1 cellular context compared by ENCODE assay signal in the genomic region with DNA sequence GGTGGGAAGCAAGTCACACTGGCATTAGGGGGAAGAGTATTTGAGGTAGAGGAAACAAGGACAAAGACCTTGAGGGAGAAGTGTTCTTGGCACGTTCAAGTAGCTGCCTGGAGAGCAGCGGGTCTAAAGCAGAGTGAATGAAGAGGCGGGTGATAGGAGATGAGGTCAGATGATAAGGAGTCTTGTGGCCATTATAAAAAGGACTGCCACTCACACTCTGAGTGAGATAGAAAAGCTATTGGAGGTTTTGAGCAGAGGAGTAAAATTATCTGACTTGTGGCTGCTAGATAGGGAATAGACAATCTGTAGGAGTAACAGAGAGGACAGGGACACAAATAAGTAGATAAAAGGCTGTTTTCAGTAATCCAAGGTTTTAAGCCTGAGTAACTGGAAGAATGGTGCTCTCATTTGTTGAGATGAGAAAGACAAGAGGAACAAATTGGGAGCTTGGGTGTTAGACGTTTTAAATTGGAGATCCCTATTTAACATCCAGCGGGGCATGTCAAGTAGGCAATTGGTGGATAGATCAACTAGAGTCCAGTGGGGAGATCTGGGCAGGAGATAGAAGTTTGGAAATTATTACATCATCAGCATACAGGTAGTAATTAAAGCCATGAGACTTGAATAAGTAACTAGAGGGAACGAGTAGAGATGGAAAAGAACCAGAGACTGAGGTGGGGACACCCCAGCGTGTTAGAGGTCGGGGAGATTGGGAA.
TF ChIP-seq lines count a peak whose summit lies in the region.

No MANE protein-coding gene starts in this region.

TF ChIP-seq in K562, 482 proteins besides CTCF, POLR2A, EP300 and RAD21 (continued from another document and continues in another):
- TF ChIP-seq, protein P1, sequence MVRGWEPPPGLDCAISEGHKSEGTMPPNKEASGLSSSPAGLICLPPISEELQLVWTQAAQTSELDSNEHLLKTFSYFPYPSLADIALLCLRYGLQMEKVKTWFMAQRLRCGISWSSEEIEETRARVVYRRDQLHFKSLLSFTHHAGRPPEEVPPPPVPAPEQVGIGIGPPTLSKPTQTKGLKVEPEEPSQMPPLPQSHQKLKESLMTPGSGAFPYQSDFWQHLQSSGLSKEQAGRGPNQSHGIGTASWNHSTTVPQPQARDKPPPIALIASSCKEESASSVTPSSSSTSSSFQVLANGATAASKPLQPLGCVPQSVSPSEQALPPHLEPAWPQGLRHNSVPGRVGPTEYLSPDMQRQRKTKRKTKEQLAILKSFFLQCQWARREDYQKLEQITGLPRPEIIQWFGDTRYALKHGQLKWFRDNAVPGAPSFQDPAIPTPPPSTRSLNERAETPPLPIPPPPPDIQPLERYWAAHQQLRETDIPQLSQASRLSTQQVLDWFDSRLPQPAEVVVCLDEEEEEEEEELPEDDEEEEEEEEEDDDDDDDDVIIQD (CRISPR knock-in tag; IDR thresholded peaks at IDR 0.05), result no peak
- peak in 1 of 2 experiments; percentile 90; a peak in 2 of 4 replicates for TF ChIP-seq RCOR1 (IDR thresholded peaks at IDR 0.05; ENCODE audit: borderline replicate concordance in 1 of 2, low read depth in 2 of 2, low read length in 2 of 2)
- peak; percentile 41; the same call in 1 of the 2 replicates for TF ChIP-seq CXXC5 (CRISPR knock-in tag; IDR thresholded peaks at IDR 0.05)
- TF ChIP-seq DPF2 (IDR thresholded peaks at IDR 0.05), result peak; percentile 41; the same call in 1 of the 2 replicates
- TF ChIP-seq TCF3 (CRISPR knock-in tag; IDR thresholded peaks at IDR 0.05), result 0 out of 2 replicates have a peak, but pooled peaks have one; percentile 10
- no peak for TF ChIP-seq PRMT5 (CRISPR knock-in tag; IDR thresholded peaks at IDR 0.05)
- TF ChIP-seq MTA1 (IDR thresholded peaks at IDR 0.05; ENCODE audit: borderline replicate concordance), result peak; percentile 28; the same call in 1 of the 2 replicates
- peak; percentile 71 for TF ChIP-seq BHLHE40 (IDR thresholded peaks at IDR 0.05; ENCODE audit: low read length)
- TF ChIP-seq SIX5 (IDR thresholded peaks at IDR 0.05; ENCODE audit: borderline replicate concordance in 1 of 2, insufficient read depth in 1 of 2, low read depth in 1 of 2, low read length in 2 of 2), result no peak
- TF ChIP-seq TEAD1 (CRISPR knock-in tag; IDR thresholded peaks at IDR 0.05), result peak in 1 of 2 experiments; percentile 67; a peak in 2 of 4 replicates
- peak in 1 of 2 experiments; percentile 64; a peak in 1 of 4 replicates for TF ChIP-seq TBL1XR1 (IDR thresholded peaks at IDR 0.05; ENCODE audit: low read length in 2 of 2)
- TF ChIP-seq CBFA2T3 (IDR thresholded peaks at IDR 0.05), result peak; percentile 77
- TF ChIP-seq FOSL1 (tag; conservative IDR thresholded peaks at IDR 0.05), result peak; percentile 74
- TF ChIP-seq HMG20B (CRISPR knock-in tag; IDR thresholded peaks at IDR 0.05), result no peak
- 0 out of 2 replicates have a peak, but pooled peaks have one; percentile 47 for TF ChIP-seq KLF16 (IDR thresholded peaks at IDR 0.05)
- TF ChIP-seq NCOR1 (IDR thresholded peaks at IDR 0.05), result peak; percentile 32; the same call in 1 of the 2 replicates
- peak; percentile 21; the same call in 1 of the 2 replicates for TF ChIP-seq STAT5A (IDR thresholded peaks at IDR 0.05; ENCODE audit: borderline replicate concordance, low read length)
- TF ChIP-seq, protein P2, sequence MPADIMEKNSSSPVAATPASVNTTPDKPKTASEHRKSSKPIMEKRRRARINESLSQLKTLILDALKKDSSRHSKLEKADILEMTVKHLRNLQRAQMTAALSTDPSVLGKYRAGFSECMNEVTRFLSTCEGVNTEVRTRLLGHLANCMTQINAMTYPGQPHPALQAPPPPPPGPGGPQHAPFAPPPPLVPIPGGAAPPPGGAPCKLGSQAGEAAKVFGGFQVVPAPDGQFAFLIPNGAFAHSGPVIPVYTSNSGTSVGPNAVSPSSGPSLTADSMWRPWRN (IDR thresholded peaks at IDR 0.05; ENCODE audit: low read depth), result peak; percentile 98
- no peak for TF ChIP-seq MED1 (CRISPR knock-in tag; IDR thresholded peaks at IDR 0.05; ENCODE audit: borderline replicate concordance)
- TF ChIP-seq TCFL5 (CRISPR knock-in tag; conservative IDR thresholded peaks at IDR 0.05), result no peak
- TF ChIP-seq ZNF644 (tag; IDR thresholded peaks at IDR 0.05; ENCODE audit: low read depth), result no peak
- peak; percentile 47; the same call in 1 of the 2 replicates for TF ChIP-seq CTBP1 (IDR thresholded peaks at IDR 0.05; ENCODE audit: borderline replicate concordance)
- TF ChIP-seq CREM (IDR thresholded peaks at IDR 0.05; ENCODE audit: low read depth), result peak; percentile 23; the same call in 1 of the 2 replicates
- peak; percentile 60; the same call in 1 of the 2 replicates for TF ChIP-seq MEF2D (tag; conservative IDR thresholded peaks at IDR 0.05; ENCODE audit: low read depth)
- TF ChIP-seq TAL1 (IDR thresholded peaks at IDR 0.05), result peak; percentile 39; the same call in 1 of the 2 replicates
- no peak for TF ChIP-seq POU5F1 (IDR thresholded peaks at IDR 0.05; ENCODE audit: borderline replicate concordance, low read depth, low read length, partially characterized antibody)
- TF ChIP-seq CEBPG (CRISPR knock-in tag; IDR thresholded peaks at IDR 0.05), result peak; percentile 22; the same call in 1 of the 2 replicates
- peak; percentile 55 to 72 for TF ChIP-seq CEBPG (tag; conservative IDR thresholded peaks at IDR 0.05 in 1 of 2, IDR thresholded peaks at IDR 0.05 in 1 of 2)
- TF ChIP-seq FOXJ2 (tag; IDR thresholded peaks at IDR 0.05), result 0 out of 2 replicates have a peak, but pooled peaks have one; percentile 39
- TF ChIP-seq, protein P3, sequence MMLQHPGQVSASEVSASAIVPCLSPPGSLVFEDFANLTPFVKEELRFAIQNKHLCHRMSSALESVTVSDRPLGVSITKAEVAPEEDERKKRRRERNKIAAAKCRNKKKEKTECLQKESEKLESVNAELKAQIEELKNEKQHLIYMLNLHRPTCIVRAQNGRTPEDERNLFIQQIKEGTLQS (IDR thresholded peaks at IDR 0.05), result peak; percentile 71
- TF ChIP-seq, protein P3 (CRISPR knock-in tag; conservative IDR thresholded peaks at IDR 0.05), result no peak
- TF ChIP-seq KDM1A (IDR thresholded peaks at IDR 0.05), result peak; percentile 70 to 75
- TF ChIP-seq ESRRA (IDR thresholded peaks at IDR 0.05; ENCODE audit: borderline replicate concordance, low read depth), result peak; percentile 56; the same call in 1 of the 2 replicates
- peak; percentile 38; the same call in 1 of the 2 replicates for TF ChIP-seq RNF2 (IDR thresholded peaks at IDR 0.05)
- TF ChIP-seq PCBP2 (IDR thresholded peaks at IDR 0.05; ENCODE audit: low read depth, low read length, poor library complexity, severe bottlenecking), result no peak
- no peak for TF ChIP-seq ZBED1 (IDR thresholded peaks at IDR 0.05)
- TF ChIP-seq HDAC1 (IDR thresholded peaks at IDR 0.05), result 0 out of 4 replicates have a peak, but pooled peaks of 1 of the 2 experiments have one; percentile 30
- no peak for TF ChIP-seq ZNF668 (CRISPR knock-in tag; IDR thresholded peaks at IDR 0.05)
- 0 out of 2 replicates have a peak, but pooled peaks have one; percentile 40 for TF ChIP-seq HDAC2 (IDR thresholded peaks at IDR 0.05)
- TF ChIP-seq IFI16 (CRISPR knock-in tag; IDR thresholded peaks at IDR 0.05), result no peak
- TF ChIP-seq, protein P4, sequence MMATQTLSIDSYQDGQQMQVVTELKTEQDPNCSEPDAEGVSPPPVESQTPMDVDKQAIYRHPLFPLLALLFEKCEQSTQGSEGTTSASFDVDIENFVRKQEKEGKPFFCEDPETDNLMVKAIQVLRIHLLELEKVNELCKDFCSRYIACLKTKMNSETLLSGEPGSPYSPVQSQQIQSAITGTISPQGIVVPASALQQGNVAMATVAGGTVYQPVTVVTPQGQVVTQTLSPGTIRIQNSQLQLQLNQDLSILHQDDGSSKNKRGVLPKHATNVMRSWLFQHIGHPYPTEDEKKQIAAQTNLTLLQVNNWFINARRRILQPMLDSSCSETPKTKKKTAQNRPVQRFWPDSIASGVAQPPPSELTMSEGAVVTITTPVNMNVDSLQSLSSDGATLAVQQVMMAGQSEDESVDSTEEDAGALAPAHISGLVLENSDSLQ (IDR thresholded peaks at IDR 0.05), result peak; percentile 92
- no peak for TF ChIP-seq SLC30A9 (CRISPR knock-in tag; IDR thresholded peaks at IDR 0.05)
- no peak for TF ChIP-seq RB1 (IDR thresholded peaks at IDR 0.05; ENCODE audit: low read depth)
- TF ChIP-seq, protein P5, sequence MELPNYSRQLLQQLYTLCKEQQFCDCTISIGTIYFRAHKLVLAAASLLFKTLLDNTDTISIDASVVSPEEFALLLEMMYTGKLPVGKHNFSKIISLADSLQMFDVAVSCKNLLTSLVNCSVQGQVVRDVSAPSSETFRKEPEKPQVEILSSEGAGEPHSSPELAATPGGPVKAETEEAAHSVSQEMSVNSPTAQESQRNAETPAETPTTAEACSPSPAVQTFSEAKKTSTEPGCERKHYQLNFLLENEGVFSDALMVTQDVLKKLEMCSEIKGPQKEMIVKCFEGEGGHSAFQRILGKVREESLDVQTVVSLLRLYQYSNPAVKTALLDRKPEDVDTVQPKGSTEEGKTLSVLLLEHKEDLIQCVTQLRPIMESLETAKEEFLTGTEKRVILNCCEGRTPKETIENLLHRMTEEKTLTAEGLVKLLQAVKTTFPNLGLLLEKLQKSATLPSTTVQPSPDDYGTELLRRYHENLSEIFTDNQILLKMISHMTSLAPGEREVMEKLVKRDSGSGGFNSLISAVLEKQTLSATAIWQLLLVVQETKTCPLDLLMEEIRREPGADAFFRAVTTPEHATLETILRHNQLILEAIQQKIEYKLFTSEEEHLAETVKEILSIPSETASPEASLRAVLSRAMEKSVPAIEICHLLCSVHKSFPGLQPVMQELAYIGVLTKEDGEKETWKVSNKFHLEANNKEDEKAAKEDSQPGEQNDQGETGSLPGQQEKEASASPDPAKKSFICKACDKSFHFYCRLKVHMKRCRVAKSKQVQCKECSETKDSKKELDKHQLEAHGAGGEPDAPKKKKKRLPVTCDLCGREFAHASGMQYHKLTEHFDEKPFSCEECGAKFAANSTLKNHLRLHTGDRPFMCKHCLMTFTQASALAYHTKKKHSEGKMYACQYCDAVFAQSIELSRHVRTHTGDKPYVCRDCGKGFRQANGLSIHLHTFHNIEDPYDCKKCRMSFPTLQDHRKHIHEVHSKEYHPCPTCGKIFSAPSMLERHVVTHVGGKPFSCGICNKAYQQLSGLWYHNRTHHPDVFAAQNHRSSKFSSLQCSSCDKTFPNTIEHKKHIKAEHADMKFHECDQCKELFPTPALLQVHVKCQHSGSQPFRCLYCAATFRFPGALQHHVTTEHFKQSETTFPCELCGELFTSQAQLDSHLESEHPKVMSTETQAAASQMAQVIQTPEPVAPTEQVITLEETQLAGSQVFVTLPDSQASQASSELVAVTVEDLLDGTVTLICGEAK (IDR thresholded peaks at IDR 0.05), result no peak
- TF ChIP-seq, protein P5 (CRISPR knock-in tag; IDR thresholded peaks at IDR 0.05), result no peak
- no peak for TF ChIP-seq KDM5B (IDR thresholded peaks at IDR 0.05; ENCODE audit: insufficient replicate concordance, low read depth, low read length)
- TF ChIP-seq JUND (IDR thresholded peaks at IDR 0.05; ENCODE audit: borderline replicate concordance, low read depth, low read length), result peak; percentile 20; the same call in 1 of the 2 replicates
- TF ChIP-seq JUND (tag; IDR thresholded peaks at IDR 0.05; ENCODE audit: borderline replicate concordance, low read depth, low read length), result no peak
- peak; percentile 64 for TF ChIP-seq TEAD4 (IDR thresholded peaks at IDR 0.05; ENCODE audit: low read length)
- no peak for TF ChIP-seq TEAD4 (CRISPR knock-in tag; IDR thresholded peaks at IDR 0.05; ENCODE audit: borderline replicate concordance)
